Comparison of ENCODE assay signal across 10 cellular contexts in the genomic region with DNA sequence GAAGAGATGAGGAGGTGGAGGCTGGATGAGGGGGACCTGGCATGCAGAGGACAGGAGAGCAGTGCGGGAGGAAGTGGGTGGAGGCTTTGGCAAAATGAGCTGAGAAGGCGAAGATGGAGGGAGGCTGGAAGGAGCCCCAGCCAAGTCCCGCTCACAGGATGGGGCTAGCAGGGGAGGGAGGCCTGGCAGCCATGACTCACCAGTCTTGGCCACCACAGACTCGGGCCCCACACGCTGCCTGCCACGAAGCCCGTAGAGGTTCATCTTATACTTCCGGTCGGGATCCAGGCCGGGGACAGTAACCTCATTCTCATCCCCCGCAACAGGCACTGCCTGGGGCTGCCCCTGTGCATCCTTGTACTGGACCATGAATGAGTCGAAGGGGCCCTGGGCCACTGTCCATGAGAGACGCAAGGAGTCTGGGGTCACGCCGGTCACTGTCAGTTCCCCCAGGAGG. TPM values are rescaled to one million over a fixed set of nuclear protein-coding genes. Genes with fewer than 3 reads are reported as not detected.
A peak's percentile ranks its signal among the peaks of the same experiment; 100 is the strongest.
DNase-seq lines count a peak whose midpoint lies in the region; ATAC-seq and TF ChIP-seq lines count a peak whose summit lies in the region.
"Had no signal": no experiment of that assay in that cellular context is flagged by ENCODE, and none has a peak within 500 bp of the region (broad histone marks: within the 10 kb centered on the region; RNA-seq: fewer than 3 reads in every experiment).

No MANE protein-coding gene starts in this region.

- POLR2A ChIA-PET in AG04450 (lab: Yijun Ruan, JAX): interaction anchor here (1.2 kb wide), 1 partner anchor 12 kb away, joined by 6 read pairs; no protein-coding TSS in a partner anchor

- CTCF ChIA-PET in AG04450 (lab: Charles Lee): interaction anchor here (1.1 to 1.6 kb wide), 2 partner anchors 37 to 114 kb away, joined by 3 to 4 read pairs; no protein-coding TSS in a partner anchor

- no peaks in the 10 kb centered on the region; the same call in 1 of the 2 replicates for H3K9me3 ChIP-seq in AG04450 (ENCODE audit: control insufficient read depth, insufficient read depth, low read length)

- TF ChIP-seq CTCF in AG04450 (IDR thresholded peaks at IDR 0.05; ENCODE audit: low read depth, low read length) (no peak), choroid plexus epithelial cell (conservative IDR thresholded peaks at IDR 0.05; ENCODE audit: low read depth, low read length) (no peak)

- no peak for ATAC-seq in activated CD4-positive, CD25-positive, alpha-beta regulatory T cell treated with anti-CD3 and anti-CD28 coated beads, Interleukin-2, amount 50 U/mL, for 24 hours
- ATAC-seq in HG02571 (IDR thresholded peaks at IDR 0.05; ENCODE audit: unreplicated experiment) (no peak), GM21825 (IDR thresholded peaks at IDR 0.05; ENCODE audit: unreplicated experiment) (no peak)

- peaks cover 39% of the 10 kb centered on the region for H3K27me3 ChIP-seq in AG04450 (ENCODE audit: control insufficient read depth, insufficient read depth, low read length)

- H3K4me3 ChIP-seq in AG04450 (ENCODE audit: low read depth, low read length) (no peak overlapping the region), choroid plexus epithelial cell (ENCODE audit: low read depth, low read length) (no peak overlapping the region)

- DNase-seq in AG04450 (ENCODE audit: low read depth, low spot score): peak; percentile 55
- peak; percentile 95 for DNase-seq in NCI-H226
- DNase-seq in choroid plexus epithelial cell (ENCODE audit: low read depth): peak; percentile 84
- DNase-seq in myocyte (ENCODE audit: low read depth): peak; percentile 68
- DNase-seq in NAMALWA (ENCODE audit: low spot score): no peak
- DNase-seq: activated T-cell treated with anti-CD3 and anti-CD28 coated beads, Interleukin-2, amount 50 U/mL, for 1 hour; NCI-H510A treated with DMSO at 0.1 percent for 48 hours had no signal

- no peak overlapping the region for H3K27ac ChIP-seq in AG04450 (ENCODE audit: low read depth, low read length)

RNA-seq across cellular contexts. Expression of gene TNXB, which starts 27.9 kb away (rescaled TPM):
- 0.25 and 0.35 TPM in 2 replicates for polyA plus RNA-seq in AG04450 (2011; rRNA removed)
- 0.14 and 1.7 TPM in 2 replicates for polyA minus RNA-seq in AG04450 (2011; rRNA and poly(A)+ RNA removed)
- total RNA-seq in myocyte: 0.16 and 0.36 TPM in 2 replicates
- 0.39 TPM for polyA plus RNA-seq in myocyte (2012)

RNA-seq across cellular contexts. Expression of gene CYP21A2, which starts 43.0 kb away (rescaled TPM):
- 0.05 and 0.06 TPM in 2 replicates for polyA plus RNA-seq in AG04450 (2011; rRNA removed)
- polyA minus RNA-seq in AG04450 (2011; rRNA and poly(A)+ RNA removed): not detected in 2 replicates
- not detected in 2 replicates for total RNA-seq in myocyte
- polyA plus RNA-seq in myocyte (2012): 0.09 TPM

RNA-seq across cellular contexts. Expression of gene ATF6B, which starts 46.9 kb away (rescaled TPM):
- polyA plus RNA-seq in AG04450 (2011; rRNA removed): 39.2 and 60.0 TPM in 2 replicates
- polyA minus RNA-seq in AG04450 (2011; rRNA and poly(A)+ RNA removed): 43.7 and 58.2 TPM in 2 replicates
- 26.4 and 34.7 TPM in 2 replicates for total RNA-seq in myocyte
- polyA plus RNA-seq in myocyte (2012): 81.3 TPM

RNA-seq across cellular contexts. Expression of gene FKBPL, which starts 48.9 kb away (rescaled TPM):
- polyA plus RNA-seq in AG04450 (2011; rRNA removed): 3.1 and 3.8 TPM in 2 replicates
- 3.0 and 3.6 TPM in 2 replicates for polyA minus RNA-seq in AG04450 (2011; rRNA and poly(A)+ RNA removed)
- 4.7 and 6.8 TPM in 2 replicates for total RNA-seq in myocyte
- 6.8 TPM for polyA plus RNA-seq in myocyte (2012)
